Comparison of ENCODE assay signal across 1 cellular context in the genomic region with DNA sequence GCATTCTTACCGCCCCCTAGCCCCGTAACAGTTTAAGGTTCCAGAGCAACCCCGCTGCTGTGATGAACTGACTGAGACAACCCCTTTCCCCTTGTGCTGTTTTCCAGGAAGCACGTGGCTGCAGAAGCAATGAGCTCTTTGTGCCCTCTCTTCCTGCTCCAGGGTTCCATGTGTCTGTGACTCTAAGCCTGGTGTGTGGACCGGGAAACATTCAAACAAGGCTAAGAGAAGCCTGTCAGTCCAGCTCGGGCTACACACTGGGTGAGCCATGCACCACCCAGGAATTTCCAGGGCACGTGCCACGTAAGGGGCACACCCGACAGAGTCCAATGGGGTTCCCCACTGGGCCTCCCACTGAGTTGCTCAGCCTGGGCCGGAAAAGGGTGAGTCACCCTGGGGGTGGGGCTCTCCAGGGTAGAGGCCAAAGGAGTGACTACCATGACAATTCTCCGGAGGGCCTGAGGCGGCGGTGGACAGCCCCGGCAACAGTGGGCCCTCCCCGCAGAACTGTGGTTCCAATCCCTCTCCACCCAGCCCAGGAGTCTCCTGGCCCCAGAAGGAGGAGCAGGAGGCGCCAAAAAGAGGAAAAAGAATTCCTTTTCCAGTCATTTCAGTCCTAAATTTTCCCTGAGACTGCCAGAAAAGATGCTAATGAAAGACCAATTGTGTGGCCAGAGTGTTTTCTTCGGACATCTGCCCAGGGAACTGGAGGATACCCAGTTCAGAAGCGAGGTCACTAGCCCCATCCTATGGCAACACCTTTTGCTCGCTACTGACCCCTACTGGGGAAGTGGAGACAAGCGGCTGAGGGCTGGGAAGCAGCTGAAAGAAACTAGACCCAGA.
TF ChIP-seq lines count a peak whose summit lies in the region.

No MANE protein-coding gene starts in this region.

TF ChIP-seq in HepG2, 621 proteins besides CTCF, POLR2A, EP300 and RAD21 (continued from another document and continues in another):
- TF ChIP-seq, protein P1, sequence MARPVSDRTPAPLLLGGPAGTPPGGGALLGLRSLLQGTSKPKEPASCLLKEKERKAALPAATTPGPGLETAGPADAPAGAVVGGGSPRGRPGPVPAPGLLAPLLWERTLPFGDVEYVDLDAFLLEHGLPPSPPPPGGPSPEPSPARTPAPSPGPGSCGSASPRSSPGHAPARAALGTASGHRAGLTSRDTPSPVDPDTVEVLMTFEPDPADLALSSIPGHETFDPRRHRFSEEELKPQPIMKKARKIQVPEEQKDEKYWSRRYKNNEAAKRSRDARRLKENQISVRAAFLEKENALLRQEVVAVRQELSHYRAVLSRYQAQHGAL (CRISPR knock-in tag; IDR thresholded peaks at IDR 0.05; ENCODE audit: not compliant biosample characterization), result peak; percentile 38
- TF ChIP-seq, protein P2, sequence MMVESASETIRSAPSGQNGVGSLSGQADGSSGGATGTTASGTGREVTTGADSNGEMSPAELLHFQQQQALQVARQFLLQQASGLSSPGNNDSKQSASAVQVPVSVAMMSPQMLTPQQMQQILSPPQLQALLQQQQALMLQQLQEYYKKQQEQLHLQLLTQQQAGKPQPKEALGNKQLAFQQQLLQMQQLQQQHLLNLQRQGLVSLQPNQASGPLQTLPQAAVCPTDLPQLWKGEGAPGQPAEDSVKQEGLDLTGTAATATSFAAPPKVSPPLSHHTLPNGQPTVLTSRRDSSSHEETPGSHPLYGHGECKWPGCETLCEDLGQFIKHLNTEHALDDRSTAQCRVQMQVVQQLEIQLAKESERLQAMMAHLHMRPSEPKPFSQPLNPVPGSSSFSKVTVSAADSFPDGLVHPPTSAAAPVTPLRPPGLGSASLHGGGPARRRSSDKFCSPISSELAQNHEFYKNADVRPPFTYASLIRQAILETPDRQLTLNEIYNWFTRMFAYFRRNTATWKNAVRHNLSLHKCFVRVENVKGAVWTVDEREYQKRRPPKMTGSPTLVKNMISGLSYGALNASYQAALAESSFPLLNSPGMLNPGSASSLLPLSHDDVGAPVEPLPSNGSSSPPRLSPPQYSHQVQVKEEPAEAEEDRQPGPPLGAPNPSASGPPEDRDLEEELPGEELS (CRISPR knock-in tag; IDR thresholded peaks at IDR 0.05), result peak; percentile 72; the same call in 1 of the 2 replicates
- peak; percentile 34; the same call in 1 of the 2 replicates for TF ChIP-seq ZBTB7B (CRISPR knock-in tag; IDR thresholded peaks at IDR 0.05)
- TF ChIP-seq POLR2AphosphoS2 (IDR thresholded peaks at IDR 0.05; ENCODE audit: low read depth, low read length), result no peak
- peak; percentile 76; the same call in 1 of the 2 replicates for TF ChIP-seq FOXC1 (CRISPR knock-in tag; IDR thresholded peaks at IDR 0.05; ENCODE audit: borderline replicate concordance)
- TF ChIP-seq ZNF562 (CRISPR knock-in tag; IDR thresholded peaks at IDR 0.05; ENCODE audit: borderline replicate concordance), result no peak
- TF ChIP-seq POGZ (CRISPR knock-in tag; IDR thresholded peaks at IDR 0.05), result peak; percentile 93
- TF ChIP-seq NR2F2 (IDR thresholded peaks at IDR 0.05; ENCODE audit: borderline replicate concordance, low read depth), result peak; percentile 19; the same call in 1 of the 2 replicates
- no peak for TF ChIP-seq ZBTB8A (CRISPR knock-in tag; IDR thresholded peaks at IDR 0.05; ENCODE audit: borderline replicate concordance, low read depth)
- 0 out of 2 replicates have a peak, but pooled peaks have one; percentile 70 for TF ChIP-seq ARHGAP35 (CRISPR knock-in tag; IDR thresholded peaks at IDR 0.05; ENCODE audit: borderline replicate concordance)
- TF ChIP-seq, protein P3, sequence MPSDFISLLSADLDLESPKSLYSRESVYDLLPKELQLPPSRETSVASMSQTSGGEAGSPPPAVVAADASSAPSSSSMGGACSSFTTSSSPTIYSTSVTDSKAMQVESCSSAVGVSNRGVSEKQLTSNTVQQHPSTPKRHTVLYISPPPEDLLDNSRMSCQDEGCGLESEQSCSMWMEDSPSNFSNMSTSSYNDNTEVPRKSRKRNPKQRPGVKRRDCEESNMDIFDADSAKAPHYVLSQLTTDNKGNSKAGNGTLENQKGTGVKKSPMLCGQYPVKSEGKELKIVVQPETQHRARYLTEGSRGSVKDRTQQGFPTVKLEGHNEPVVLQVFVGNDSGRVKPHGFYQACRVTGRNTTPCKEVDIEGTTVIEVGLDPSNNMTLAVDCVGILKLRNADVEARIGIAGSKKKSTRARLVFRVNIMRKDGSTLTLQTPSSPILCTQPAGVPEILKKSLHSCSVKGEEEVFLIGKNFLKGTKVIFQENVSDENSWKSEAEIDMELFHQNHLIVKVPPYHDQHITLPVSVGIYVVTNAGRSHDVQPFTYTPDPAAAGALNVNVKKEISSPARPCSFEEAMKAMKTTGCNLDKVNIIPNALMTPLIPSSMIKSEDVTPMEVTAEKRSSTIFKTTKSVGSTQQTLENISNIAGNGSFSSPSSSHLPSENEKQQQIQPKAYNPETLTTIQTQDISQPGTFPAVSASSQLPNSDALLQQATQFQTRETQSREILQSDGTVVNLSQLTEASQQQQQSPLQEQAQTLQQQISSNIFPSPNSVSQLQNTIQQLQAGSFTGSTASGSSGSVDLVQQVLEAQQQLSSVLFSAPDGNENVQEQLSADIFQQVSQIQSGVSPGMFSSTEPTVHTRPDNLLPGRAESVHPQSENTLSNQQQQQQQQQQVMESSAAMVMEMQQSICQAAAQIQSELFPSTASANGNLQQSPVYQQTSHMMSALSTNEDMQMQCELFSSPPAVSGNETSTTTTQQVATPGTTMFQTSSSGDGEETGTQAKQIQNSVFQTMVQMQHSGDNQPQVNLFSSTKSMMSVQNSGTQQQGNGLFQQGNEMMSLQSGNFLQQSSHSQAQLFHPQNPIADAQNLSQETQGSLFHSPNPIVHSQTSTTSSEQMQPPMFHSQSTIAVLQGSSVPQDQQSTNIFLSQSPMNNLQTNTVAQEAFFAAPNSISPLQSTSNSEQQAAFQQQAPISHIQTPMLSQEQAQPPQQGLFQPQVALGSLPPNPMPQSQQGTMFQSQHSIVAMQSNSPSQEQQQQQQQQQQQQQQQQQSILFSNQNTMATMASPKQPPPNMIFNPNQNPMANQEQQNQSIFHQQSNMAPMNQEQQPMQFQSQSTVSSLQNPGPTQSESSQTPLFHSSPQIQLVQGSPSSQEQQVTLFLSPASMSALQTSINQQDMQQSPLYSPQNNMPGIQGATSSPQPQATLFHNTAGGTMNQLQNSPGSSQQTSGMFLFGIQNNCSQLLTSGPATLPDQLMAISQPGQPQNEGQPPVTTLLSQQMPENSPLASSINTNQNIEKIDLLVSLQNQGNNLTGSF (CRISPR knock-in tag; IDR thresholded peaks at IDR 0.05), result no peak
- TF ChIP-seq HOXD1 (CRISPR knock-in tag; IDR thresholded peaks at IDR 0.05), result 0 out of 2 replicates have a peak, but pooled peaks have one; percentile 39
- no peak for TF ChIP-seq FOXM1 (CRISPR knock-in tag; IDR thresholded peaks at IDR 0.05)
- TF ChIP-seq ZNF766 (CRISPR knock-in tag; IDR thresholded peaks at IDR 0.05; ENCODE audit: borderline replicate concordance), result no peak; the same call in 1 of the 2 replicates
- TF ChIP-seq, protein P4, sequence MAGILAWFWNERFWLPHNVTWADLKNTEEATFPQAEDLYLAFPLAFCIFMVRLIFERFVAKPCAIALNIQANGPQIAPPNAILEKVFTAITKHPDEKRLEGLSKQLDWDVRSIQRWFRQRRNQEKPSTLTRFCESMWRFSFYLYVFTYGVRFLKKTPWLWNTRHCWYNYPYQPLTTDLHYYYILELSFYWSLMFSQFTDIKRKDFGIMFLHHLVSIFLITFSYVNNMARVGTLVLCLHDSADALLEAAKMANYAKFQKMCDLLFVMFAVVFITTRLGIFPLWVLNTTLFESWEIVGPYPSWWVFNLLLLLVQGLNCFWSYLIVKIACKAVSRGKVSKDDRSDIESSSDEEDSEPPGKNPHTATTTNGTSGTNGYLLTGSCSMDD (CRISPR knock-in tag; IDR thresholded peaks at IDR 0.05), result no peak
- TF ChIP-seq, protein P5, sequence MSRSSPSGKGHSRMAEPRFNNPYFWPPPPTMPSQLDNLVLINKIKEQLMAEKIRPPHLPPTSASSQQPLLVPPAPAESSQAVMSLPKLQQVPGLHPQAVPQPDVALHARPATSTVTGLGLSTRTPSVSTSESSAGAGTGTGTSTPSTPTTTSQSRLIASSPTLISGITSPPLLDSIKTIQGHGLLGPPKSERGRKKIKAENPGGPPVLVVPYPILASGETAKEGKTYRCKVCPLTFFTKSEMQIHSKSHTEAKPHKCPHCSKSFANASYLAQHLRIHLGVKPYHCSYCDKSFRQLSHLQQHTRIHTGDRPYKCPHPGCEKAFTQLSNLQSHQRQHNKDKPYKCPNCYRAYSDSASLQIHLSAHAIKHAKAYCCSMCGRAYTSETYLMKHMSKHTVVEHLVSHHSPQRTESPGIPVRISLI (CRISPR knock-in tag; IDR thresholded peaks at IDR 0.05; ENCODE audit: borderline replicate concordance), result peak; percentile 29; the same call in 1 of the 2 replicates
- peak; percentile 36; the same call in 1 of the 2 replicates for TF ChIP-seq FOXJ3 (CRISPR knock-in tag; IDR thresholded peaks at IDR 0.05; ENCODE audit: borderline replicate concordance)
- TF ChIP-seq, protein P6, sequence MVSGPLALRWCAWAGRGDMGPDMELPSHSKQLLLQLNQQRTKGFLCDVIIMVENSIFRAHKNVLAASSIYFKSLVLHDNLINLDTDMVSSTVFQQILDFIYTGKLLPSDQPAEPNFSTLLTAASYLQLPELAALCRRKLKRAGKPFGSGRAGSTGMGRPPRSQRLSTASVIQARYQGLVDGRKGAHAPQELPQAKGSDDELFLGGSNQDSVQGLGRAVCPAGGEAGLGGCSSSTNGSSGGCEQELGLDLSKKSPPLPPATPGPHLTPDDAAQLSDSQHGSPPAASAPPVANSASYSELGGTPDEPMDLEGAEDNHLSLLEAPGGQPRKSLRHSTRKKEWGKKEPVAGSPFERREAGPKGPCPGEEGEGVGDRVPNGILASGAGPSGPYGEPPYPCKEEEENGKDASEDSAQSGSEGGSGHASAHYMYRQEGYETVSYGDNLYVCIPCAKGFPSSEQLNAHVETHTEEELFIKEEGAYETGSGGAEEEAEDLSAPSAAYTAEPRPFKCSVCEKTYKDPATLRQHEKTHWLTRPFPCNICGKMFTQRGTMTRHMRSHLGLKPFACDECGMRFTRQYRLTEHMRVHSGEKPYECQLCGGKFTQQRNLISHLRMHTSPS (CRISPR knock-in tag; IDR thresholded peaks at IDR 0.05; ENCODE audit: low read depth), result peak; percentile 91
- TF ChIP-seq, protein P7, sequence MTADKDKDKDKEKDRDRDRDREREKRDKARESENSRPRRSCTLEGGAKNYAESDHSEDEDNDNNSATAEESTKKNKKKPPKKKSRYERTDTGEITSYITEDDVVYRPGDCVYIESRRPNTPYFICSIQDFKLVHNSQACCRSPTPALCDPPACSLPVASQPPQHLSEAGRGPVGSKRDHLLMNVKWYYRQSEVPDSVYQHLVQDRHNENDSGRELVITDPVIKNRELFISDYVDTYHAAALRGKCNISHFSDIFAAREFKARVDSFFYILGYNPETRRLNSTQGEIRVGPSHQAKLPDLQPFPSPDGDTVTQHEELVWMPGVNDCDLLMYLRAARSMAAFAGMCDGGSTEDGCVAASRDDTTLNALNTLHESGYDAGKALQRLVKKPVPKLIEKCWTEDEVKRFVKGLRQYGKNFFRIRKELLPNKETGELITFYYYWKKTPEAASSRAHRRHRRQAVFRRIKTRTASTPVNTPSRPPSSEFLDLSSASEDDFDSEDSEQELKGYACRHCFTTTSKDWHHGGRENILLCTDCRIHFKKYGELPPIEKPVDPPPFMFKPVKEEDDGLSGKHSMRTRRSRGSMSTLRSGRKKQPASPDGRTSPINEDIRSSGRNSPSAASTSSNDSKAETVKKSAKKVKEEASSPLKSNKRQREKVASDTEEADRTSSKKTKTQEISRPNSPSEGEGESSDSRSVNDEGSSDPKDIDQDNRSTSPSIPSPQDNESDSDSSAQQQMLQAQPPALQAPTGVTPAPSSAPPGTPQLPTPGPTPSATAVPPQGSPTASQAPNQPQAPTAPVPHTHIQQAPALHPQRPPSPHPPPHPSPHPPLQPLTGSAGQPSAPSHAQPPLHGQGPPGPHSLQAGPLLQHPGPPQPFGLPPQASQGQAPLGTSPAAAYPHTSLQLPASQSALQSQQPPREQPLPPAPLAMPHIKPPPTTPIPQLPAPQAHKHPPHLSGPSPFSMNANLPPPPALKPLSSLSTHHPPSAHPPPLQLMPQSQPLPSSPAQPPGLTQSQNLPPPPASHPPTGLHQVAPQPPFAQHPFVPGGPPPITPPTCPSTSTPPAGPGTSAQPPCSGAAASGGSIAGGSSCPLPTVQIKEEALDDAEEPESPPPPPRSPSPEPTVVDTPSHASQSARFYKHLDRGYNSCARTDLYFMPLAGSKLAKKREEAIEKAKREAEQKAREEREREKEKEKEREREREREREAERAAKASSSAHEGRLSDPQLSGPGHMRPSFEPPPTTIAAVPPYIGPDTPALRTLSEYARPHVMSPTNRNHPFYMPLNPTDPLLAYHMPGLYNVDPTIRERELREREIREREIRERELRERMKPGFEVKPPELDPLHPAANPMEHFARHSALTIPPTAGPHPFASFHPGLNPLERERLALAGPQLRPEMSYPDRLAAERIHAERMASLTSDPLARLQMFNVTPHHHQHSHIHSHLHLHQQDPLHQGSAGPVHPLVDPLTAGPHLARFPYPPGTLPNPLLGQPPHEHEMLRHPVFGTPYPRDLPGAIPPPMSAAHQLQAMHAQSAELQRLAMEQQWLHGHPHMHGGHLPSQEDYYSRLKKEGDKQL (CRISPR knock-in tag; IDR thresholded peaks at IDR 0.05; ENCODE audit: low read depth), result peak; percentile 61; the same call in 1 of the 2 replicates
- peak; percentile 69 for TF ChIP-seq ZNF552 (CRISPR knock-in tag; IDR thresholded peaks at IDR 0.05; ENCODE audit: borderline replicate concordance)
- TF ChIP-seq ESRRA (CRISPR knock-in tag; IDR thresholded peaks at IDR 0.05; ENCODE audit: low read depth), result peak; percentile 57; the same call in 1 of the 2 replicates
- TF ChIP-seq ASH2L (IDR thresholded peaks at IDR 0.05; ENCODE audit: insufficient read length, low read depth, low read length), result peak; percentile 71
- TF ChIP-seq NFIB (CRISPR knock-in tag; IDR thresholded peaks at IDR 0.05; ENCODE audit: borderline replicate concordance), result no peak
- TF ChIP-seq, protein P8, sequence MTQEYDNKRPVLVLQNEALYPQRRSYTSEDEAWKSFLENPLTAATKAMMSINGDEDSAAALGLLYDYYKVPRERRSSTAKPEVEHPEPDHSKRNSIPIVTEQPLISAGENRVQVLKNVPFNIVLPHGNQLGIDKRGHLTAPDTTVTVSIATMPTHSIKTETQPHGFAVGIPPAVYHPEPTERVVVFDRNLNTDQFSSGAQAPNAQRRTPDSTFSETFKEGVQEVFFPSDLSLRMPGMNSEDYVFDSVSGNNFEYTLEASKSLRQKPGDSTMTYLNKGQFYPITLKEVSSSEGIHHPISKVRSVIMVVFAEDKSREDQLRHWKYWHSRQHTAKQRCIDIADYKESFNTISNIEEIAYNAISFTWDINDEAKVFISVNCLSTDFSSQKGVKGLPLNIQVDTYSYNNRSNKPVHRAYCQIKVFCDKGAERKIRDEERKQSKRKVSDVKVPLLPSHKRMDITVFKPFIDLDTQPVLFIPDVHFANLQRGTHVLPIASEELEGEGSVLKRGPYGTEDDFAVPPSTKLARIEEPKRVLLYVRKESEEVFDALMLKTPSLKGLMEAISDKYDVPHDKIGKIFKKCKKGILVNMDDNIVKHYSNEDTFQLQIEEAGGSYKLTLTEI (CRISPR knock-in tag; conservative IDR thresholded peaks at IDR 0.05), result no peak
- TF ChIP-seq, protein P9, sequence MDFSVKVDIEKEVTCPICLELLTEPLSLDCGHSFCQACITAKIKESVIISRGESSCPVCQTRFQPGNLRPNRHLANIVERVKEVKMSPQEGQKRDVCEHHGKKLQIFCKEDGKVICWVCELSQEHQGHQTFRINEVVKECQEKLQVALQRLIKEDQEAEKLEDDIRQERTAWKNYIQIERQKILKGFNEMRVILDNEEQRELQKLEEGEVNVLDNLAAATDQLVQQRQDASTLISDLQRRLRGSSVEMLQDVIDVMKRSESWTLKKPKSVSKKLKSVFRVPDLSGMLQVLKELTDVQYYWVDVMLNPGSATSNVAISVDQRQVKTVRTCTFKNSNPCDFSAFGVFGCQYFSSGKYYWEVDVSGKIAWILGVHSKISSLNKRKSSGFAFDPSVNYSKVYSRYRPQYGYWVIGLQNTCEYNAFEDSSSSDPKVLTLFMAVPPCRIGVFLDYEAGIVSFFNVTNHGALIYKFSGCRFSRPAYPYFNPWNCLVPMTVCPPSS (IDR thresholded peaks at IDR 0.05), result no peak
- TF ChIP-seq ZNF556 (CRISPR knock-in tag; IDR thresholded peaks at IDR 0.05; ENCODE audit: borderline replicate concordance), result no peak
- TF ChIP-seq MBNL3 (CRISPR knock-in tag; conservative IDR thresholded peaks at IDR 0.05), result no peak
- no peak; the same call in none of the 2 replicates for TF ChIP-seq ISL2 (CRISPR knock-in tag; IDR thresholded peaks at IDR 0.05)
